Comparison of ENCODE assay signal across 2 cellular contexts in genomic region chr16:67775273-67775672, GRCh38.
TF ChIP-seq lines count a peak whose summit lies in the region.

No MANE protein-coding gene starts in this region.

TF ChIP-seq in WTC11, 78 proteins besides CTCF, POLR2A, EP300 and RAD21:
- TF ChIP-seq GABPB1 (CRISPR knock-in tag; IDR thresholded peaks at IDR 0.05) (0 out of 2 replicates have a peak, but pooled peaks have one; percentile 17), ZNF219 (CRISPR knock-in tag; IDR thresholded peaks at IDR 0.05; ENCODE audit: borderline replicate concordance) (no peak)

TF ChIP-seq in HepG2, 621 proteins besides CTCF, POLR2A, EP300 and RAD21:
- no peak for TF ChIP-seq JUND (CRISPR knock-in tag; IDR thresholded peaks at IDR 0.05)
- TF ChIP-seq ZEB1 (IDR thresholded peaks at IDR 0.05; ENCODE audit: insufficient replicate concordance, low read depth) = no peak
- no peak for TF ChIP-seq SMYD3 (CRISPR knock-in tag; IDR thresholded peaks at IDR 0.05)
- TF ChIP-seq ATF7 (IDR thresholded peaks at IDR 0.05) = peak; percentile 71
- no peak for TF ChIP-seq ATF7 (CRISPR knock-in tag; IDR thresholded peaks at IDR 0.05)
- no peak for TF ChIP-seq ZFP1 (CRISPR knock-in tag; IDR thresholded peaks at IDR 0.05)
- TF ChIP-seq TBX3 (IDR thresholded peaks at IDR 0.05; ENCODE audit: borderline replicate concordance) = no peak
- no peak for TF ChIP-seq MTF1 (CRISPR knock-in tag; IDR thresholded peaks at IDR 0.05)
- peak; percentile 47; the same call in 1 of the 2 replicates for TF ChIP-seq CEBPB (IDR thresholded peaks at IDR 0.05; ENCODE audit: borderline replicate concordance, low read depth, low read length)
- TF ChIP-seq IKZF5 (CRISPR knock-in tag; IDR thresholded peaks at IDR 0.05) = no peak
- TF ChIP-seq, protein P1, sequence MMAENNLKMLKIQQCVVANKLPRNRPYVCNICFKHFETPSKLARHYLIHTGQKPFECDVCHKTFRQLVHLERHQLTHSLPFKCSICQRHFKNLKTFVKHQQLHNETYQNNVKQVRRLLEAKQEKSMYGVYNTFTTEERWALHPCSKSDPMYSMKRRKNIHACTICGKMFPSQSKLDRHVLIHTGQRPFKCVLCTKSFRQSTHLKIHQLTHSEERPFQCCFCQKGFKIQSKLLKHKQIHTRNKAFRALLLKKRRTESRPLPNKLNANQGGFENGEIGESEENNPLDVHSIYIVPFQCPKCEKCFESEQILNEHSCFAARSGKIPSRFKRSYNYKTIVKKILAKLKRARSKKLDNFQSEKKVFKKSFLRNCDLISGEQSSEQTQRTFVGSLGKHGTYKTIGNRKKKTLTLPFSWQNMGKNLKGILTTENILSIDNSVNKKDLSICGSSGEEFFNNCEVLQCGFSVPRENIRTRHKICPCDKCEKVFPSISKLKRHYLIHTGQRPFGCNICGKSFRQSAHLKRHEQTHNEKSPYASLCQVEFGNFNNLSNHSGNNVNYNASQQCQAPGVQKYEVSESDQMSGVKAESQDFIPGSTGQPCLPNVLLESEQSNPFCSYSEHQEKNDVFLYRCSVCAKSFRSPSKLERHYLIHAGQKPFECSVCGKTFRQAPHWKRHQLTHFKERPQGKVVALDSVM (CRISPR knock-in tag; IDR thresholded peaks at IDR 0.05) = no peak
- TF ChIP-seq GTF2F1 (IDR thresholded peaks at IDR 0.05; ENCODE audit: low read length) = no peak
- no peak for TF ChIP-seq POGK (CRISPR knock-in tag; conservative IDR thresholded peaks at IDR 0.05)
- TF ChIP-seq ZNF619 (CRISPR knock-in tag; IDR thresholded peaks at IDR 0.05) = no peak
- TF ChIP-seq ZNF777 (CRISPR knock-in tag; IDR thresholded peaks at IDR 0.05) = no peak
- no peak for TF ChIP-seq TRIM24 (CRISPR knock-in tag; IDR thresholded peaks at IDR 0.05)
- no peak for TF ChIP-seq SMAD1 (CRISPR knock-in tag; IDR thresholded peaks at IDR 0.05; ENCODE audit: borderline replicate concordance, low read depth)
- TF ChIP-seq, protein P2, sequence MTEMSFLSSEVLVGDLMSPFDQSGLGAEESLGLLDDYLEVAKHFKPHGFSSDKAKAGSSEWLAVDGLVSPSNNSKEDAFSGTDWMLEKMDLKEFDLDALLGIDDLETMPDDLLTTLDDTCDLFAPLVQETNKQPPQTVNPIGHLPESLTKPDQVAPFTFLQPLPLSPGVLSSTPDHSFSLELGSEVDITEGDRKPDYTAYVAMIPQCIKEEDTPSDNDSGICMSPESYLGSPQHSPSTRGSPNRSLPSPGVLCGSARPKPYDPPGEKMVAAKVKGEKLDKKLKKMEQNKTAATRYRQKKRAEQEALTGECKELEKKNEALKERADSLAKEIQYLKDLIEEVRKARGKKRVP (CRISPR knock-in tag; IDR thresholded peaks at IDR 0.05) = peak in 1 of 2 experiments; percentile 50; a peak in 2 of 4 replicates
- peak; percentile 31; the same call in 1 of the 2 replicates for TF ChIP-seq CEBPG (CRISPR knock-in tag; IDR thresholded peaks at IDR 0.05)
- TF ChIP-seq ZNF431 (CRISPR knock-in tag; IDR thresholded peaks at IDR 0.05; ENCODE audit: borderline replicate concordance, low read depth) = no peak
- no peak for TF ChIP-seq SIN3B (IDR thresholded peaks at IDR 0.05; ENCODE audit: low read length)
- no peak for TF ChIP-seq MTF2 (CRISPR knock-in tag; IDR thresholded peaks at IDR 0.05; ENCODE audit: borderline replicate concordance)
TF ChIP-seq in HepG2: peak in this region for 4.
